18 cellular contexts compared by ENCODE assay signal in the genomic region with DNA sequence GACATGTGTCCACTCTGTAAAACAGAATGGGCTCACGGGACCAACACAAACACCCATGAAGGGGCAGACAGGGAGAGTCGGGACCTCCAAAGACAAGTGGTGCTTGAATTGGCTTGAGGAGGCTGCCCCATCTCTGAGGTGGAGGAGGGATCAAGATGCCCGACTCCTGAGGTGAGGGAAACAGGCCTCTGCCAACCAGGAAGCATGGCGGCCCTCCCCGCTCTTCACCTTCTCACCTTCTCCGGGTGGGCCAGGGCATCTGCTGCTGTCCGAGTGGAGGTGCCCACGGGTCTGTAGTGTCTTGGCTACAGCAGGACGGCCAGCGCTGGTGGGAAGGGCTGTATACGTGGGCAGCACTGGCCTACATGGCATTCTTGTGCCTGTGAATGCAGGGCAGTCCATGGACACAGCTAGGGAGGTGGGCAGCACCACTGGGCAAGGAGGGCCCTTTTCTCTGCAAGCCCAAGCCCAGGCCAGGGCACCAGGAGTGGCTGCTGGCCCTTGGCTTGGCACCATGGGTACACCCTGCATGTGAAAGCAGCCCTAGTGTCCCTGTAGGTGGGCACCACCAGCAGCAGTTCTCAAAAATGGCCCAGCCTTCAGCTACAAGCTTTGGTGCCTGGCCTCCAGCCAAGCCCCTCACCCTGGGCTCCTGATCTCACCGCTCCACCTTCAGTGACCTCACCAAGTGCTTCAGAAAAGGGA.
"Had no signal": no experiment of that assay in that cellular context is flagged by ENCODE, and none has a peak within 500 bp of the region (broad histone marks: within the 10 kb centered on the region; RNA-seq: fewer than 3 reads in every experiment).

No MANE protein-coding gene starts in this region.

- H3K27me3 ChIP-seq: tibial artery, uterus had no signal

- H3K4me1 ChIP-seq: uterus had no signal

- H3K36me3 ChIP-seq: uterus had no signal

- H3K4me1 Mint-ChIP-seq: memory B cell; stimulated activated memory B cell treated with anti-CD40 and anti-IgM and Interleukin-4, amounts not matched to agents 10 μg/mL and 1 μg/mL and 100 μg/mL, for 72 hours had no signal

- H3K27ac Mint-ChIP-seq: activated CD4-positive, alpha-beta memory T cell treated with anti-CD3 and anti-CD28 coated beads, Interleukin-2, amount 10 ng/mL, durations not matched to agents 7 days and 5 days; activated T-helper 1 cell treated with anti-CD3 and anti-CD28 coated beads, Interleukin-12 subunit alpha, Interleukin-12 subunit beta, Interleukin-2, Interleukin-4 antibody, amounts not matched to agents 30 ng/mL and 10 ng/mL and 1 ng/mL, durations not matched to agents 14 hours and 24 hours and 36 hours; memory B cell; natural killer cell treated with Interleukin-12 subunit alpha and Interleukin-12 subunit beta and Interleukin-15 and Interleukin-18, amount 100 ng/mL, for 72 hours; stimulated activated memory B cell treated with anti-CD40 and anti-IgM and Interleukin-4, amounts not matched to agents 10 μg/mL and 1 μg/mL and 100 μg/mL, for 72 hours had no signal

- H3K9me3 Mint-ChIP-seq: activated CD4-positive, alpha-beta memory T cell treated with anti-CD3 and anti-CD28 coated beads, Interleukin-2, amount 10 ng/mL, durations not matched to agents 7 days and 5 days; activated T-helper 1 cell treated with anti-CD3 and anti-CD28 coated beads, Interleukin-12 subunit alpha, Interleukin-12 subunit beta, Interleukin-2, Interleukin-4 antibody, amounts not matched to agents 30 ng/mL and 10 ng/mL and 1 ng/mL, durations not matched to agents 14 hours and 24 hours and 36 hours; effector memory CD8-positive, alpha-beta T cell; memory B cell; natural killer cell treated with Interleukin-12 subunit alpha and Interleukin-12 subunit beta and Interleukin-15 and Interleukin-18, amount 100 ng/mL, for 72 hours; stimulated activated memory B cell treated with anti-CD40 and anti-IgM and Interleukin-4, amounts not matched to agents 10 μg/mL and 1 μg/mL and 100 μg/mL, for 72 hours had no signal

- H3K4me3 Mint-ChIP-seq: activated CD4-positive, alpha-beta memory T cell treated with anti-CD3 and anti-CD28 coated beads, Interleukin-2, amount 10 ng/mL, durations not matched to agents 7 days and 5 days; activated T-helper 1 cell treated with anti-CD3 and anti-CD28 coated beads, Interleukin-12 subunit alpha, Interleukin-12 subunit beta, Interleukin-2, Interleukin-4 antibody, amounts not matched to agents 30 ng/mL and 10 ng/mL and 1 ng/mL, durations not matched to agents 14 hours and 24 hours and 36 hours; effector memory CD8-positive, alpha-beta T cell; memory B cell; natural killer cell treated with Interleukin-12 subunit alpha and Interleukin-12 subunit beta and Interleukin-15 and Interleukin-18, amount 100 ng/mL, for 72 hours; stimulated activated memory B cell treated with anti-CD40 and anti-IgM and Interleukin-4, amounts not matched to agents 10 μg/mL and 1 μg/mL and 100 μg/mL, for 72 hours had no signal

- ATAC-seq: effector memory CD8-positive, alpha-beta T cell; natural killer cell treated with Interleukin-12 subunit alpha and Interleukin-12 subunit beta and Interleukin-15 and Interleukin-18, amount 100 ng/mL, for 72 hours; stimulated activated memory B cell treated with anti-CD40 and anti-IgM and Interleukin-4, amounts not matched to agents 10 μg/mL and 1 μg/mL and 100 μg/mL, for 72 hours had no signal

- H3K27ac ChIP-seq: epithelial cell of prostate, tibial artery, VCaP had no signal

- H3K27me3 Mint-ChIP-seq: activated CD4-positive, alpha-beta memory T cell treated with anti-CD3 and anti-CD28 coated beads, Interleukin-2, amount 10 ng/mL, durations not matched to agents 7 days and 5 days; effector memory CD8-positive, alpha-beta T cell; memory B cell; natural killer cell treated with Interleukin-12 subunit alpha and Interleukin-12 subunit beta and Interleukin-15 and Interleukin-18, amount 100 ng/mL, for 72 hours; stimulated activated memory B cell treated with anti-CD40 and anti-IgM and Interleukin-4, amounts not matched to agents 10 μg/mL and 1 μg/mL and 100 μg/mL, for 72 hours had no signal

- DNase-seq: activated CD4-positive, alpha-beta memory T cell treated with anti-CD3 and anti-CD28 coated beads, Interleukin-2, amount 10 ng/mL, durations not matched to agents 7 days and 5 days; activated CD4-positive, alpha-beta T cell treated with anti-CD3 and anti-CD28 coated beads for 1 hour; activated CD8-positive, alpha-beta memory T cell treated with anti-CD3 and anti-CD28 coated beads, Interleukin-2, amount 50 U/mL, for 4 hours; activated naive CD4-positive, alpha-beta T cell treated with Interleukin-2 at 50 U/mL for 16 hours; anterior cingulate cortex; dermis blood vessel endothelial cell; effector memory CD8-positive, alpha-beta T cell; stimulated activated CD4-positive, alpha-beta T cell treated with anti-CD3 and anti-CD28 coated beads, Interleukin-12 subunit alpha, Interleukin-12 subunit beta, amount 100 ng/mL, for 4 hours; T-helper 1 cell; T1000; tibial artery; uterus had no signal

- H3K9me3 ChIP-seq: tibial artery, uterus had no signal

- H3K36me3 Mint-ChIP-seq: natural killer cell treated with Interleukin-12 subunit alpha and Interleukin-12 subunit beta and Interleukin-15 and Interleukin-18, amount 100 ng/mL, for 72 hours had no signal

- H3K4me3 ChIP-seq: tibial artery, uterus had no signal
